In the genomic region with DNA sequence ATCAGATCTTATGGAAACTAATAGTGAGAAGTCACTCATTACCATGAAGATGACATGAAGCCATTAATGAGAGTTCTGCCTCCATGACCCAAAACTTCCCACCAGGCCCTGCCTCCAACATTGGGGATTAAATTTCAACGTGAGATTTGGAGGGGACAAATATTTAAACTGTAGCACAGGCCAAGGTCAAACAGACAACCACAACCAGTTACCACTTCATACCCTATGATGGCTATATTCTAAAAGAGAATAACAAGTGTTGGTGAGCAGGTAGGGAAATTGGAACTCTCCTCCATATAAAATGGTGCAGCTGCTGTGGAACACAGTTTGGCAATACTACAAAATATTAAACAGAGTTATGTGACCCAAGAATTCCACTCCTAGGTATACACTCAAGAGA, we compare ENCODE assay signal across 1 cellular context.
TF ChIP-seq lines count a peak whose summit lies in the region.

No MANE protein-coding gene starts in this region.

TF ChIP-seq in HepG2, 621 proteins besides CTCF, POLR2A, EP300 and RAD21 (continued from another document):
- TF ChIP-seq, protein P1, sequence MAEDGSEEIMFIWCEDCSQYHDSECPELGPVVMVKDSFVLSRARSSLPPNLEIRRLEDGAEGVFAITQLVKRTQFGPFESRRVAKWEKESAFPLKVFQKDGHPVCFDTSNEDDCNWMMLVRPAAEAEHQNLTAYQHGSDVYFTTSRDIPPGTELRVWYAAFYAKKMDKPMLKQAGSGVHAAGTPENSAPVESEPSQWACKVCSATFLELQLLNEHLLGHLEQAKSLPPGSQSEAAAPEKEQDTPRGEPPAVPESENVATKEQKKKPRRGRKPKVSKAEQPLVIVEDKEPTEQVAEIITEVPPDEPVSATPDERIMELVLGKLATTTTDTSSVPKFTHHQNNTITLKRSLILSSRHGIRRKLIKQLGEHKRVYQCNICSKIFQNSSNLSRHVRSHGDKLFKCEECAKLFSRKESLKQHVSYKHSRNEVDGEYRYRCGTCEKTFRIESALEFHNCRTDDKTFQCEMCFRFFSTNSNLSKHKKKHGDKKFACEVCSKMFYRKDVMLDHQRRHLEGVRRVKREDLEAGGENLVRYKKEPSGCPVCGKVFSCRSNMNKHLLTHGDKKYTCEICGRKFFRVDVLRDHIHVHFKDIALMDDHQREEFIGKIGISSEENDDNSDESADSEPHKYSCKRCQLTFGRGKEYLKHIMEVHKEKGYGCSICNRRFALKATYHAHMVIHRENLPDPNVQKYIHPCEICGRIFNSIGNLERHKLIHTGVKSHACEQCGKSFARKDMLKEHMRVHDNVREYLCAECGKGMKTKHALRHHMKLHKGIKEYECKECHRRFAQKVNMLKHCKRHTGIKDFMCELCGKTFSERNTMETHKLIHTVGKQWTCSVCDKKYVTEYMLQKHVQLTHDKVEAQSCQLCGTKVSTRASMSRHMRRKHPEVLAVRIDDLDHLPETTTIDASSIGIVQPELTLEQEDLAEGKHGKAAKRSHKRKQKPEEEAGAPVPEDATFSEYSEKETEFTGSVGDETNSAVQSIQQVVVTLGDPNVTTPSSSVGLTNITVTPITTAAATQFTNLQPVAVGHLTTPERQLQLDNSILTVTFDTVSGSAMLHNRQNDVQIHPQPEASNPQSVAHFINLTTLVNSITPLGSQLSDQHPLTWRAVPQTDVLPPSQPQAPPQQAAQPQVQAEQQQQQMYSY (CRISPR knock-in tag; IDR thresholded peaks at IDR 0.05) = no peak
- no peak for TF ChIP-seq SMC3 (IDR thresholded peaks at IDR 0.05; ENCODE audit: low read length)
- no peak for TF ChIP-seq SMYD3 (CRISPR knock-in tag; IDR thresholded peaks at IDR 0.05)
- peak; percentile 90 for TF ChIP-seq SIX1 (CRISPR knock-in tag; IDR thresholded peaks at IDR 0.05; ENCODE audit: borderline replicate concordance)
- TF ChIP-seq FOXA3 (CRISPR knock-in tag; IDR thresholded peaks at IDR 0.05) = peak; percentile 38; the same call in 1 of the 2 replicates
- TF ChIP-seq POGZ (CRISPR knock-in tag; IDR thresholded peaks at IDR 0.05) = 0 out of 2 replicates have a peak, but pooled peaks have one; percentile 51
- TF ChIP-seq FOSL1 (CRISPR knock-in tag; IDR thresholded peaks at IDR 0.05; ENCODE audit: borderline replicate concordance) = no peak
- TF ChIP-seq ZMYM4 (CRISPR knock-in tag; IDR thresholded peaks at IDR 0.05) = peak; percentile 82
- TF ChIP-seq PPARG (CRISPR knock-in tag; conservative IDR thresholded peaks at IDR 0.05) = peak; percentile 95
- TF ChIP-seq, protein P2, sequence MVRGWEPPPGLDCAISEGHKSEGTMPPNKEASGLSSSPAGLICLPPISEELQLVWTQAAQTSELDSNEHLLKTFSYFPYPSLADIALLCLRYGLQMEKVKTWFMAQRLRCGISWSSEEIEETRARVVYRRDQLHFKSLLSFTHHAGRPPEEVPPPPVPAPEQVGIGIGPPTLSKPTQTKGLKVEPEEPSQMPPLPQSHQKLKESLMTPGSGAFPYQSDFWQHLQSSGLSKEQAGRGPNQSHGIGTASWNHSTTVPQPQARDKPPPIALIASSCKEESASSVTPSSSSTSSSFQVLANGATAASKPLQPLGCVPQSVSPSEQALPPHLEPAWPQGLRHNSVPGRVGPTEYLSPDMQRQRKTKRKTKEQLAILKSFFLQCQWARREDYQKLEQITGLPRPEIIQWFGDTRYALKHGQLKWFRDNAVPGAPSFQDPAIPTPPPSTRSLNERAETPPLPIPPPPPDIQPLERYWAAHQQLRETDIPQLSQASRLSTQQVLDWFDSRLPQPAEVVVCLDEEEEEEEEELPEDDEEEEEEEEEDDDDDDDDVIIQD (CRISPR knock-in tag; IDR thresholded peaks at IDR 0.05; ENCODE audit: low read depth) = peak; percentile 52; the same call in 1 of the 2 replicates
- TF ChIP-seq, protein P3, sequence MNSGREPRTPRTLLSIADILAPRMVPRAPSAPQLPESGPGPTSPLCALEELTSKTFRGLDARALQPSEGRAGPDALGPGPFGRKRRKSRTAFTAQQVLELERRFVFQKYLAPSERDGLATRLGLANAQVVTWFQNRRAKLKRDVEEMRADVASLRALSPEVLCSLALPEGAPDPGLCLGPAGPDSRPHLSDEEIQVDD (CRISPR knock-in tag; IDR thresholded peaks at IDR 0.05; ENCODE audit: borderline replicate concordance) = no peak
- no peak for TF ChIP-seq SOX13 (IDR thresholded peaks at IDR 0.05)
- TF ChIP-seq SOX13 (CRISPR knock-in tag; conservative IDR thresholded peaks at IDR 0.05 in 1 of 2, IDR thresholded peaks at IDR 0.05 in 1 of 2) = 0 out of 4 replicates have a peak, but pooled peaks of 1 of the 2 experiments have one; percentile 17
- TF ChIP-seq HDAC2 (CRISPR knock-in tag; IDR thresholded peaks at IDR 0.05) = 0 out of 2 replicates have a peak, but pooled peaks have one; percentile 12
- peak; percentile 20; the same call in 1 of the 2 replicates for TF ChIP-seq TBX2 (CRISPR knock-in tag; IDR thresholded peaks at IDR 0.05; ENCODE audit: borderline replicate concordance)
- TF ChIP-seq, protein P4, sequence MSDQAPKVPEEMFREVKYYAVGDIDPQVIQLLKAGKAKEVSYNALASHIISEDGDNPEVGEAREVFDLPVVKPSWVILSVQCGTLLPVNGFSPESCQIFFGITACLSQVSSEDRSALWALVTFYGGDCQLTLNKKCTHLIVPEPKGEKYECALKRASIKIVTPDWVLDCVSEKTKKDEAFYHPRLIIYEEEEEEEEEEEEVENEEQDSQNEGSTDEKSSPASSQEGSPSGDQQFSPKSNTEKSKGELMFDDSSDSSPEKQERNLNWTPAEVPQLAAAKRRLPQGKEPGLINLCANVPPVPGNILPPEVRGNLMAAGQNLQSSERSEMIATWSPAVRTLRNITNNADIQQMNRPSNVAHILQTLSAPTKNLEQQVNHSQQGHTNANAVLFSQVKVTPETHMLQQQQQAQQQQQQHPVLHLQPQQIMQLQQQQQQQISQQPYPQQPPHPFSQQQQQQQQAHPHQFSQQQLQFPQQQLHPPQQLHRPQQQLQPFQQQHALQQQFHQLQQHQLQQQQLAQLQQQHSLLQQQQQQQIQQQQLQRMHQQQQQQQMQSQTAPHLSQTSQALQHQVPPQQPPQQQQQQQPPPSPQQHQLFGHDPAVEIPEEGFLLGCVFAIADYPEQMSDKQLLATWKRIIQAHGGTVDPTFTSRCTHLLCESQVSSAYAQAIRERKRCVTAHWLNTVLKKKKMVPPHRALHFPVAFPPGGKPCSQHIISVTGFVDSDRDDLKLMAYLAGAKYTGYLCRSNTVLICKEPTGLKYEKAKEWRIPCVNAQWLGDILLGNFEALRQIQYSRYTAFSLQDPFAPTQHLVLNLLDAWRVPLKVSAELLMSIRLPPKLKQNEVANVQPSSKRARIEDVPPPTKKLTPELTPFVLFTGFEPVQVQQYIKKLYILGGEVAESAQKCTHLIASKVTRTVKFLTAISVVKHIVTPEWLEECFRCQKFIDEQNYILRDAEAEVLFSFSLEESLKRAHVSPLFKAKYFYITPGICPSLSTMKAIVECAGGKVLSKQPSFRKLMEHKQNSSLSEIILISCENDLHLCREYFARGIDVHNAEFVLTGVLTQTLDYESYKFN (CRISPR knock-in tag; conservative IDR thresholded peaks at IDR 0.05) = peak; percentile 45; the same call in 1 of the 2 replicates
- TF ChIP-seq, protein P5, sequence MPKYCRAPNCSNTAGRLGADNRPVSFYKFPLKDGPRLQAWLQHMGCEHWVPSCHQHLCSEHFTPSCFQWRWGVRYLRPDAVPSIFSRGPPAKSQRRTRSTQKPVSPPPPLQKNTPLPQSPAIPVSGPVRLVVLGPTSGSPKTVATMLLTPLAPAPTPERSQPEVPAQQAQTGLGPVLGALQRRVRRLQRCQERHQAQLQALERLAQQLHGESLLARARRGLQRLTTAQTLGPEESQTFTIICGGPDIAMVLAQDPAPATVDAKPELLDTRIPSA (CRISPR knock-in tag; IDR thresholded peaks at IDR 0.05; ENCODE audit: borderline replicate concordance) = no peak
- peak; percentile 46 for TF ChIP-seq MED1 (CRISPR knock-in tag; IDR thresholded peaks at IDR 0.05)
- TF ChIP-seq LCORL (IDR thresholded peaks at IDR 0.05) = no peak
- 0 out of 2 replicates have a peak, but pooled peaks have one; percentile 15 for TF ChIP-seq LCORL (CRISPR knock-in tag; IDR thresholded peaks at IDR 0.05)
- TF ChIP-seq MIER3 (CRISPR knock-in tag; IDR thresholded peaks at IDR 0.05; ENCODE audit: borderline replicate concordance) = no peak
- no peak for TF ChIP-seq TEAD3 (CRISPR knock-in tag; optimal IDR thresholded peaks at IDR 0.05; ENCODE audit: borderline replicate concordance)
